ENCODE assay signal across 11 cellular contexts in the genomic region with DNA sequence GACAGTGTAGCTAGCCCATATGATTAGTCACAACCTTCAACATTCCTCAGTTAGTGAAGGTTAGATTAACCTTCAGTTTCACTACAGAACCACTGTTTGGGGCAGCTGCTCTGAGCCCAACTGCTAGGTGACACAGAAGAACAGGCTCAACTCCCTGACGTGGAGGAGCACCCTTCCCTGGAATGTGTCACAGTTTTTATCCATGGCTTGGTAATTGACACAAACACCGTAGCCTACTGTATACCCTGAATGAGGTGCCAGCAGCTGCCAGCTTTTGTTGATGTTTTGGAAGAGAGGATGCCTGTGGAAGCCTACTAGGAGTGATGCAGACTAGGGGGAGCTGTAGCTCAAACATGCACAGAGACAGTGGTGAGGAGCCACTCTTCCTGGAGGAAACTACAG. TPM values are rescaled to one million over a fixed set of nuclear protein-coding genes. Genes with fewer than 3 reads are reported as not detected.
DNase-seq lines count a peak whose midpoint lies in the region; ATAC-seq, FAIRE-seq and TF ChIP-seq lines count a peak whose summit lies in the region.
"Had no signal": no experiment of that assay in that cellular context is flagged by ENCODE, and none has a peak within 500 bp of the region (broad histone marks: within the 10 kb centered on the region; RNA-seq: fewer than 3 reads in every experiment).

No MANE protein-coding gene starts in this region.

- WGBS in aorta, 2 donors = 43 to 46% methylated on average over 2 of the region's 2 CpGs

- ATAC-seq in aorta (ENCODE audit: low FRiP score) = no peak

- H3K4me2 ChIP-seq in OCI-LY3 (ENCODE audit: low read length) = no peak overlapping the region

- H3K4me3 ChIP-seq in OCI-LY3 (ENCODE audit: low read length) (no peak overlapping the region), epithelial cell of proximal tubule (ENCODE audit: low read depth, low read length) (no peak overlapping the region), aorta (ENCODE audit: low read length in 2 of 2) (no peak overlapping the region)
- H3K4me3 ChIP-seq: right atrium auricular region had no signal

- no peak for TF ChIP-seq POLR2A in H54 (IDR thresholded peaks at IDR 0.05; ENCODE audit: low read depth, low read length)

- no peak for DNase-seq in GM20000 (ENCODE audit: low spot score)
- peak; percentile 13 for DNase-seq in epithelial cell of proximal tubule (ENCODE audit: low read depth)
- DNase-seq in renal cortical epithelial cell (ENCODE audit: low read depth) = peak; percentile 36
- DNase-seq in aorta = no peak
- no peak for DNase-seq in activated CD4-positive, CD25-positive, alpha-beta regulatory T cell (lab: John Stamatoyannopoulos, UW)
- DNase-seq in H54 (ENCODE audit: insufficient read length, low spot score) = no peak
- no peak for DNase-seq in NCI-H510A treated with DMSO at 0.1 percent for 48 hours (lab: John Stamatoyannopoulos, UW)
- DNase-seq: NCI-H2171 treated with DMSO at 0.1 percent for 48 hours, Right ventricle myocardium superior had no signal

- no peak overlapping the region for H3K9ac ChIP-seq in OCI-LY3 (ENCODE audit: low read length)

- intact Hi-C loops in aorta (cut with DNase I) = no loop called here

- H3K79me2 ChIP-seq in OCI-LY3 (ENCODE audit: low read length) = no peaks in the 10 kb centered on the region

- peak overlapping the region; percentile 3; the same call in 1 of the 2 replicates for H2AFZ ChIP-seq in OCI-LY3 (ENCODE audit: low read depth, low read length)

- no peaks in the 10 kb centered on the region for H3K9me3 ChIP-seq in OCI-LY3 (ENCODE audit: insufficient read depth, low read length)
- no peaks in the 10 kb centered on the region for H3K9me3 ChIP-seq in aorta (ENCODE audit: control insufficient read depth, low read length)
- H3K9me3 ChIP-seq: right atrium auricular region had no signal

- H3K27ac ChIP-seq in OCI-LY3 (ENCODE audit: low read length) (no peak overlapping the region), aorta (ENCODE audit: low read depth in 1 of 2, low read length in 2 of 2) (no peak overlapping the region)
- H3K27ac ChIP-seq: right atrium auricular region had no signal

- no peak for FAIRE-seq in H54 (lab: Jason Lieb, UNC)

- H3K36me3 ChIP-seq in OCI-LY3 (replicated peaks; ENCODE audit: low read depth, low read length) (no peaks in the 10 kb centered on the region), aorta (ENCODE audit: control insufficient read depth in 1 of 2, insufficient read depth in 2 of 2, low read length in 1 of 2) (no peaks in the 10 kb centered on the region)
- H3K36me3 ChIP-seq: right atrium auricular region had no signal

- H4K20me1 ChIP-seq in OCI-LY3 (ENCODE audit: insufficient read depth, low read length) = no peaks in the 10 kb centered on the region

- H3K27me3 ChIP-seq in OCI-LY3 (ENCODE audit: low read depth, low read length) = no peaks in the 10 kb centered on the region
- no peaks in the 10 kb centered on the region for H3K27me3 ChIP-seq in aorta (ENCODE audit: control insufficient read depth in 1 of 2, insufficient read depth in 2 of 2, low read length in 1 of 2)
- H3K27me3 ChIP-seq: right atrium auricular region had no signal

- TF ChIP-seq CTCF in GM20000 (IDR thresholded peaks at IDR 0.05; ENCODE audit: extremely low read depth, missing control alignments) (peak; percentile 0), OCI-LY3 (IDR thresholded peaks at IDR 0.05; ENCODE audit: low read depth, low read length) (peak; percentile 49), epithelial cell of proximal tubule (conservative IDR thresholded peaks at IDR 0.05; ENCODE audit: low read depth, low read length) (peak; percentile 34)

- H3K4me1 ChIP-seq in OCI-LY3 (ENCODE audit: low read length) (0 out of 2 replicates have a peak, but pooled peaks cover 5% of the 10 kb centered on the region), aorta (ENCODE audit: control insufficient read depth in 1 of 2, insufficient read depth in 2 of 2, low read length in 2 of 2) (no peaks in the 10 kb centered on the region)
- H3K4me1 ChIP-seq: right atrium auricular region had no signal

RNA-seq across cellular contexts. Expression of a gene that starts 56.6 kb away (rescaled TPM):
- total RNA-seq in epithelial cell of proximal tubule (0.81 TPM in 1 of 2 replicates, not detected in the other), renal cortical epithelial cell (not detected in 2 replicates), aorta (under 1 TPM in 1 of 2 donors, not detected in 1; 0.58 TPM)
- polyA plus RNA-seq in aorta = under 1 TPM; 0.13 to 0.36 TPM
- total RNA-seq: right atrium auricular region, Right ventricle myocardium superior had no signal

Comparison
In these comparisons a context has a peak if more than half of its experiments do, and no peak if none do; other contexts are left out.
1. DNase-seq: peak in epithelial cell of proximal tubule (single experiment) and renal cortical epithelial cell (single experiment); none in GM20000 (single experiment), aorta (0 of 2), activated CD4-positive, CD25-positive, alpha-beta regulatory T cell (0 of 4), H54 (single experiment) and NCI-H510A treated with DMSO at 0.1 percent for 48 hours (single experiment).
2. Peak in every context shown above with its lines, with median percentiles within 50 percentile points of each other: CTCF ChIP-seq.